Comparison of ENCODE assay signal across 8 cellular contexts in genomic region chr14:24443053-24443683, GRCh38. TPM values are rescaled to one million over a fixed set of nuclear protein-coding genes. Genes with fewer than 3 reads are reported as not detected.
DNase-seq lines count a peak whose midpoint lies in the region; ATAC-seq and TF ChIP-seq lines count a peak whose summit lies in the region.

No MANE protein-coding gene starts in this region.

- H3K4me1 Mint-ChIP-seq in activated naive CD4-positive, alpha-beta T cell treated with anti-CD3 and anti-CD28 coated beads for 36 hours (ENCODE audit: low read depth): peaks cover 33% of the 10 kb centered on the region

- no peak for ATAC-seq in right lobe of liver
- ATAC-seq in GM19452 (IDR thresholded peaks at IDR 0.05; ENCODE audit: unreplicated experiment): no peak
- ATAC-seq in HG03432 (IDR thresholded peaks at IDR 0.05; ENCODE audit: unreplicated experiment): no peak
- no peak for ATAC-seq in GM19467 (IDR thresholded peaks at IDR 0.05; ENCODE audit: unreplicated experiment)

- H3K27ac ChIP-seq in ascending aorta: peak overlapping the region; percentile 100
- peak overlapping the region; percentile 73 to 99 (median 98) for H3K27ac ChIP-seq in right lobe of liver
- peak overlapping the region; percentile 95 to 98 (median 96) for H3K27ac ChIP-seq in transverse colon

- intact Hi-C loops in activated naive CD4-positive, alpha-beta T cell treated with anti-CD3 and anti-CD28 coated beads for 36 hours (cut with micrococcal nuclease): loop anchor here (2.0 to 5.0 kb wide), 4 partner anchors 38 to 391 kb away; partner anchors contain the start of genes CARMIL3, IPO4 and PCK2
- intact Hi-C loops in ascending aorta (cut with DNase I) (loop anchor here (2.0 kb wide), 1 partner anchor 328 kb away; the partner anchor contains the start of genes DCAF11 and NRL), right lobe of liver (cut with DNase I) (no loop called here), transverse colon (cut with DNase I; ENCODE audit: low total_unique reads) (loop anchor here (5.0 kb wide), 1 partner anchor 211 kb away; the partner anchor contains the start of genes GMPR2 and NEDD8)

- no peaks in the 10 kb centered on the region for H3K27me3 ChIP-seq in ascending aorta
- no peaks in the 10 kb centered on the region for H3K27me3 ChIP-seq in right lobe of liver
- no peaks in the 10 kb centered on the region for H3K27me3 ChIP-seq in transverse colon

- H3K4me1 ChIP-seq in ascending aorta (peaks cover 0 to 15% of the 10 kb centered on the region in 2 donors), right lobe of liver (peaks cover 0 to 11% (median 4%) of the 10 kb centered on the region in 4 donors), transverse colon (peaks cover 7 to 33% (median 14%) of the 10 kb centered on the region in 4 donors)

- DNase-seq in activated naive CD4-positive, alpha-beta T cell treated with anti-CD3 and anti-CD28 coated beads for 36 hours: no peak
- DNase-seq in activated naive CD4-positive, alpha-beta T cell treated with Interleukin-2 at 50 U/mL for 16 hours: no peak
- DNase-seq in ascending aorta (ENCODE audit: low spot score in 2 of 2) (no peak), right lobe of liver (no peak), transverse colon (no peak)

- no peaks in the 10 kb centered on the region for H3K27me3 Mint-ChIP-seq in activated naive CD4-positive, alpha-beta T cell treated with anti-CD3 and anti-CD28 coated beads for 36 hours (ENCODE audit: low read depth)

- H3K9me3 ChIP-seq in ascending aorta (no peaks in the 10 kb centered on the region), right lobe of liver (no peaks in the 10 kb centered on the region), transverse colon (no peaks in the 10 kb centered on the region)

- in situ Hi-C loops in transverse colon (cut with MboI; ENCODE audit: low pct_ligation_motif_present in 1 of 4, low pct_unique_long_range_greater_than_20kb in 1 of 4, low sequenced_read_pairs in 3 of 4): loop anchor here in 3 of 4 donors (25.0 kb wide), 2 partner anchors 106 to 206 kb away; partner anchors contain the start of genes GMPR2 (in 3 of the 3), NEDD8 (in 3 of the 3), TINF2 (in 3 of the 3) and ADCY4 (in 1 of the 3)

- CTCF ChIA-PET in activated naive CD4-positive, alpha-beta T cell treated with anti-CD3 and anti-CD28 coated beads for 36 hours (lab: Charles Lee): interaction anchor here (0.6 to 5.4 kb wide), 5 partner anchors 10 to 197 kb away, joined by 3 to 63 read pairs (median 5); partner anchors contain the start of genes CBLN3 and KHNYN

- no peak for TF ChIP-seq EP300 in transverse colon (IDR thresholded peaks at IDR 0.05; ENCODE audit: low read depth)

- WGBS in right lobe of liver (ENCODE audit: insufficient coverage, low coverage, low lambda C conversion rate, missing lambda C conversion rate): 2% methylated on average over 6 of the region's 7 CpGs
- 2 to 3% methylated on average over 6 of the region's 7 CpGs for WGBS in transverse colon (ENCODE audit: low coverage in 1 of 2), 2 donors

- TF ChIP-seq CTCF in ascending aorta (IDR thresholded peaks at IDR 0.05) (no peak), right lobe of liver (IDR thresholded peaks at IDR 0.05) (no peak), transverse colon (IDR thresholded peaks at IDR 0.05) (no peak)

- H3K36me3 ChIP-seq in ascending aorta (peaks cover 21 to 28% of the 10 kb centered on the region in 2 donors), right lobe of liver (peaks cover 0 to 25% (median 8%) of the 10 kb centered on the region in 4 donors), transverse colon (peaks cover 0 to 6% (median 3%) of the 10 kb centered on the region in 4 donors)

- no peaks in the 10 kb centered on the region for H3K9me3 Mint-ChIP-seq in activated naive CD4-positive, alpha-beta T cell treated with anti-CD3 and anti-CD28 coated beads for 36 hours

- peak overlapping the region; percentile 98 for H3K27ac Mint-ChIP-seq in activated naive CD4-positive, alpha-beta T cell treated with anti-CD3 and anti-CD28 coated beads for 36 hours

- H3K36me3 Mint-ChIP-seq in activated naive CD4-positive, alpha-beta T cell treated with anti-CD3 and anti-CD28 coated beads for 36 hours (ENCODE audit: low read depth): peaks cover 24% of the 10 kb centered on the region

- H3K4me3 ChIP-seq in ascending aorta (peak overlapping the region; percentile 84 to 86), right lobe of liver (peak overlapping the region; percentile 61 to 72 (median 70)), transverse colon (peak overlapping the region; percentile 46 to 69 (median 58))

- TF ChIP-seq POLR2A in right lobe of liver (IDR thresholded peaks at IDR 0.05) (no peak), transverse colon (IDR thresholded peaks at IDR 0.05) (no peak)

- H3K4me3 Mint-ChIP-seq in activated naive CD4-positive, alpha-beta T cell treated with anti-CD3 and anti-CD28 coated beads for 36 hours: peak overlapping the region; percentile 89

RNA-seq across cellular contexts. Expression of gene SDR39U1, which starts 0.6 kb away (rescaled TPM):
- 10 to 100 TPM; 70.5 to 72.4 TPM for total RNA-seq in activated naive CD4-positive, alpha-beta T cell treated with anti-CD3 and anti-CD28 coated beads for 36 hours
- 98.3 TPM for total RNA-seq in ascending aorta
- total RNA-seq in right lobe of liver: 10 to 100 TPM; 24.9 to 32.8 (median 28.3) TPM
- 100 to 1,000 TPM in 1 of 4 donors, 10 to 100 TPM in 3; 18.3 to 202 (median 39.3) TPM for total RNA-seq in transverse colon

RNA-seq across cellular contexts. Expression of gene KHNYN, which starts 13.4 kb away (rescaled TPM):
- total RNA-seq in activated naive CD4-positive, alpha-beta T cell treated with anti-CD3 and anti-CD28 coated beads for 36 hours: 10 to 100 TPM; 59.8 to 62.5 TPM
- total RNA-seq in ascending aorta: 70.4 TPM
- total RNA-seq in right lobe of liver: 10 to 100 TPM; 19.6 to 24.9 (median 21.4) TPM
- total RNA-seq in transverse colon: 100 to 1,000 TPM in 2 of 4 donors, 10 to 100 TPM in 2; 65.7 to 129 (median 101) TPM

RNA-seq across cellular contexts. Expression of gene CBLN3, which starts 13.7 kb away (rescaled TPM):
- 1 to 10 TPM; 7.7 to 8.6 TPM for total RNA-seq in activated naive CD4-positive, alpha-beta T cell treated with anti-CD3 and anti-CD28 coated beads for 36 hours
- total RNA-seq in ascending aorta (2.2 TPM), right lobe of liver (1 to 10 TPM in 4 of 6 experiments, under 1 TPM in 2; 0.74 to 1.8 (median 1.2) TPM), transverse colon (1 to 10 TPM in 3 of 4 donors, under 1 TPM in 1; 0.79 to 9.7 (median 1.6) TPM)

RNA-seq across cellular contexts. Expression of gene NYNRIN, which starts 44.4 kb away (rescaled TPM):
- total RNA-seq in activated naive CD4-positive, alpha-beta T cell treated with anti-CD3 and anti-CD28 coated beads for 36 hours: under 1 TPM in 1 of 2 experiments, not detected in 1; 0.02 TPM
- 23.1 TPM for total RNA-seq in ascending aorta
- total RNA-seq in right lobe of liver: 1 to 10 TPM; 1.8 to 6.1 (median 2.7) TPM
- 10 to 100 TPM in 1 of 4 donors, 1 to 10 TPM in 3; 2.6 to 11.4 (median 9.0) TPM for total RNA-seq in transverse colon

Comparison
In these comparisons a context has a peak if more than half of its experiments do, and no peak if none do; other contexts are left out.
1. intact Hi-C loops: an anchor here in activated naive CD4-positive, alpha-beta T cell treated with anti-CD3 and anti-CD28 coated beads for 36 hours (2.0 to 5.0 kb wide), ascending aorta (2.0 kb wide) and transverse colon (5.0 kb wide); none called in right lobe of liver.